Comparison of ENCODE assay signal across 8 cellular contexts in genomic region chr1:85344256-85344694, GRCh38.
DNase-seq lines count a peak whose midpoint lies in the region; TF ChIP-seq lines count a peak whose summit lies in the region.

No MANE protein-coding gene starts in this region.

- POLR2A ChIA-PET in HEK293T (lab: Yijun Ruan, JAX), result interaction anchor here (2.0 kb wide), 1 partner anchor 237 kb away, joined by 5 read pairs; the partner anchor contains the start of gene CCN1

- peak; percentile 77 for TF ChIP-seq CTCF in AG09309 (IDR thresholded peaks at IDR 0.05; ENCODE audit: control insufficient read depth, insufficient read depth, low read depth, low read length, missing control alignments)
- peak; percentile 68 for TF ChIP-seq CTCF in astrocyte of the cerebellum (IDR thresholded peaks at IDR 0.05; ENCODE audit: low read depth, low read length, missing control alignments)

- in situ Hi-C loops in astrocyte of the cerebellum (cut with HindIII; ENCODE audit: low sequenced_read_pairs), result no loop called here

- CTCF ChIA-PET in HEK293T (lab: Yijun Ruan, JAX), result interaction anchor here (0.5 to 2.0 kb wide), 6 partner anchors 11 to 467 kb away, joined by 3 to 7 read pairs (median 3); partner anchors contain the start of gene CCN1

- H3K4me3 ChIP-seq in AG09309 (ENCODE audit: control insufficient read depth, low read depth, low read length), result no peak overlapping the region
- no peak overlapping the region for H3K4me3 ChIP-seq in astrocyte of the cerebellum (ENCODE audit: low read depth, low read length)

- DNase-seq in AG09309 (ENCODE audit: low read depth) (no peak), HEK293T (ENCODE audit: extremely low spot score) (peak; percentile 63), astrocyte of the cerebellum (ENCODE audit: low read depth) (no peak), kidney tubule cell (ENCODE audit: low spot score) (peak; percentile 81), superior temporal gyrus (ENCODE audit: extremely low spot score) (no peak), retina (no peak)
- DNase-seq in activated CD4-positive, alpha-beta T cell treated with anti-CD3 and anti-CD28 coated beads, Interleukin-2, amount 50 U/mL, for 4 hours, result no peak
- DNase-seq in activated CD8-positive, alpha-beta memory T cell treated with anti-CD3 and anti-CD28 coated beads, Interleukin-2, amount 50 U/mL, for 48 hours, result no peak

TF ChIP-seq in HEK293T, 16 proteins besides CTCF, POLR2A, EP300 and RAD21:
- TF ChIP-seq FOXK2 (IDR thresholded peaks at IDR 0.05) (no peak), LEF1 (IDR thresholded peaks at IDR 0.05; ENCODE audit: borderline replicate concordance) (no peak), SUZ12 (IDR thresholded peaks at IDR 0.05) (no peak), HDGF (IDR thresholded peaks at IDR 0.05; ENCODE audit: borderline replicate concordance) (no peak), NFRKB (IDR thresholded peaks at IDR 0.05) (no peak), ELF4 (IDR thresholded peaks at IDR 0.05) (no peak), BHLHE40 (IDR thresholded peaks at IDR 0.05; ENCODE audit: borderline replicate concordance) (no peak), SP1 (IDR thresholded peaks at IDR 0.05) (no peak), L3MBTL2 (conservative IDR thresholded peaks at IDR 0.05) (no peak), FOXA1 (IDR thresholded peaks at IDR 0.05) (no peak), CTBP1 (IDR thresholded peaks at IDR 0.05; ENCODE audit: borderline replicate concordance) (no peak), FOXM1 (IDR thresholded peaks at IDR 0.05; ENCODE audit: borderline replicate concordance) (no peak)

Comparison
In these comparisons a context has a peak if more than half of its experiments do, and no peak if none do; other contexts are left out.
1. DNase-seq: peak in HEK293T (single experiment) and kidney tubule cell (single experiment); none in AG09309 (single experiment), astrocyte of the cerebellum (single experiment), activated CD4-positive, alpha-beta T cell treated with anti-CD3 and anti-CD28 coated beads, Interleukin-2, amount 50 U/mL, for 4 hours (0 of 2), superior temporal gyrus (single experiment), retina (single experiment) and activated CD8-positive, alpha-beta memory T cell treated with anti-CD3 and anti-CD28 coated beads, Interleukin-2, amount 50 U/mL, for 48 hours (single experiment).